In genomic region chr21:29073222-29074006, GRCh38 we compare ENCODE assay signal across 8 cellular contexts. TPM values are rescaled to one million over a fixed set of nuclear protein-coding genes. Genes with fewer than 3 reads are reported as not detected.
A peak's percentile ranks its signal among the peaks of the same experiment; 100 is the strongest.
DNase-seq lines count a peak whose midpoint lies in the region; ATAC-seq and TF ChIP-seq lines count a peak whose summit lies in the region.

CCT8 (minus strand) TSS chr21:29073648; CDS start chr21:29073590, 58 bp downstream.

- peak within 1 kb of the TSS; percentile 98 for H3K4me3 ChIP-seq in BLaER1
- peak within 1 kb of the TSS; percentile 97 for H3K4me3 ChIP-seq in coronary artery

- H3K4me1 ChIP-seq in BLaER1: peaks cover 58% of the 10 kb centered on the region

- H3K27me3 ChIP-seq in BLaER1 (no peaks in the 10 kb centered on the region), layer of hippocampus (ENCODE audit: control insufficient read depth, insufficient read depth, low read length) (no peaks in the 10 kb centered on the region)

- H3K4me3 Mint-ChIP-seq in activated CD4-positive, alpha-beta T cell treated with anti-CD3 and anti-CD28 coated beads, Interleukin-2, amount 10 ng/mL, durations not matched to agents 7 days and 5 days: peak within 1 kb of the TSS; percentile 99

- no peak for TF ChIP-seq CTCF in coronary artery (IDR thresholded peaks at IDR 0.05)

- peaks cover 50% of the 10 kb centered on the region for H4K20me1 ChIP-seq in BLaER1

- no peaks in the 10 kb centered on the region for H3K27me3 Mint-ChIP-seq in activated CD4-positive, alpha-beta T cell treated with anti-CD3 and anti-CD28 coated beads, Interleukin-2, amount 10 ng/mL, durations not matched to agents 7 days and 5 days

- POLR2A ChIA-PET in activated CD4-positive, alpha-beta T cell treated with anti-CD3 and anti-CD28 coated beads, Interleukin-2, amount 10 ng/mL, durations not matched to agents 7 days and 5 days (lab: Charles Lee): interaction anchor here (0.6 to 1.2 kb wide), 5 partner anchors 14 to 376 kb away, joined by 3 to 10 read pairs (median 5); no protein-coding TSS in a partner anchor

- H3K36me3 ChIP-seq in BLaER1: peaks cover 26% of the 10 kb centered on the region

- ATAC-seq in GM19328 (IDR thresholded peaks at IDR 0.05; ENCODE audit: unreplicated experiment) (peak; percentile 88), HG03520 (IDR thresholded peaks at IDR 0.05; ENCODE audit: unreplicated experiment) (peak; percentile 84)

- CTCF ChIA-PET in activated CD4-positive, alpha-beta T cell treated with anti-CD3 and anti-CD28 coated beads, Interleukin-2, amount 10 ng/mL, durations not matched to agents 7 days and 5 days (lab: Charles Lee): interaction anchor here (0.5 to 2.0 kb wide), 7 partner anchors 9 to 227 kb away, joined by 3 to 6 read pairs (median 3); partner anchors contain the start of gene USP16

- H3K27ac ChIP-seq in BLaER1: peak within 1 kb of the TSS; percentile 99
- peak within 1 kb of the TSS; percentile 95 for H3K27ac ChIP-seq in coronary artery
- peak within 1 kb of the TSS; percentile 86 for H3K27ac ChIP-seq in layer of hippocampus (ENCODE audit: low read depth, low read length)

- peak within 1 kb of the TSS; percentile 99 for H3K27ac Mint-ChIP-seq in activated CD4-positive, alpha-beta T cell treated with anti-CD3 and anti-CD28 coated beads, Interleukin-2, amount 10 ng/mL, durations not matched to agents 7 days and 5 days

- H3K4me1 Mint-ChIP-seq in activated CD4-positive, alpha-beta T cell treated with anti-CD3 and anti-CD28 coated beads, Interleukin-2, amount 10 ng/mL, durations not matched to agents 7 days and 5 days: peaks cover 50% of the 10 kb centered on the region

- H3K4me2 ChIP-seq in BLaER1: peak within 1 kb of the TSS; percentile 87

- peak within 1 kb of the TSS; percentile 99 for H3K9ac ChIP-seq in BLaER1

- peaks cover 29% of the 10 kb centered on the region for H3K36me3 Mint-ChIP-seq in activated CD4-positive, alpha-beta T cell treated with anti-CD3 and anti-CD28 coated beads, Interleukin-2, amount 10 ng/mL, durations not matched to agents 7 days and 5 days (ENCODE audit: low read depth)

- no peaks in the 10 kb centered on the region; the same call in 1 of the 2 replicates for H3K9me3 ChIP-seq in BLaER1

- H3K9me3 Mint-ChIP-seq in activated CD4-positive, alpha-beta T cell treated with anti-CD3 and anti-CD28 coated beads, Interleukin-2, amount 10 ng/mL, durations not matched to agents 7 days and 5 days: peaks cover 8% of the 10 kb centered on the region

- peak; percentile 100 for DNase-seq in NCI-H69 (lab: John Stamatoyannopoulos, UW)
- DNase-seq in activated CD4-positive, alpha-beta T cell treated with anti-CD3 and anti-CD28 coated beads, Interleukin-2, amount 10 ng/mL, durations not matched to agents 7 days and 5 days: peak; percentile 100
- peak; percentile 99 for DNase-seq in coronary artery (ENCODE audit: low spot score)
- peak; percentile 95 to 97 for DNase-seq in stimulated activated CD4-positive, alpha-beta T cell treated with anti-CD3 and anti-CD28 coated beads, Interleukin-1b, Interleukin-23, amount 100 ng/mL, for 4 hours (ENCODE audit: low read depth in 2 of 2)

RNA-seq across cellular contexts. Expression of gene CCT8, which starts in this region (rescaled TPM):
- total RNA-seq in activated CD4-positive, alpha-beta T cell treated with anti-CD3 and anti-CD28 coated beads, Interleukin-2, amount 10 ng/mL, durations not matched to agents 7 days and 5 days: 100 to 1,000 TPM; 210 to 235 TPM

Comparison
In these comparisons a context has a peak if more than half of its experiments do, and no peak if none do; other contexts are left out.
1. Peak in every context shown above with its lines: DNase-seq, ATAC-seq, H3K4me3 ChIP-seq and H3K27ac ChIP-seq.